9 cellular contexts compared by ENCODE assay signal in the genomic region with DNA sequence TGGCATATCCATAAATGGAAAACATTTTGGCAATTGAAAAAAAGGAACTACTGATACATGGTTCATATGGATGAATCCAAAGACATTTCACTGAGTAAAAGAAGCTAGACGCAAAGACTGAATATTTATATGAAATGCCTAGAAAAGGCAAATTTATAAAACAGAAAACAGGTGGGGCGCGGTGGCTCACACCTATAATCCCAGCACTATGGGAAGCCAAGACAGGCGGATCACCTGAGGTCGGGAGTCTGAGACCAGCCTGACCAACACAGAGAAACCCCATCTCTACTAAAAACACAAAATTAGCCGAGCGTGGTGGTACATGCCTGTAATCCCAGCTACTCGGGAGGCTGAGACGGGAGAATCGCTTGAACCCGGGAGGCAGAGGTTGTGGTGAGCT. TPM values are rescaled to one million over a fixed set of nuclear protein-coding genes. Genes with fewer than 3 reads are reported as not detected.
"Had no signal": no experiment of that assay in that cellular context is flagged by ENCODE, and none has a peak within 500 bp of the region (broad histone marks: within the 10 kb centered on the region; RNA-seq: fewer than 3 reads in every experiment).

No MANE protein-coding gene starts in this region.

RNA-seq across cellular contexts. Expression of gene HTR1E, which starts 9.5 kb away (rescaled TPM):
- total RNA-seq: OCI-LY7, PC-3, PC-9, Peyer's patch, Right ventricle myocardium superior, RPMI7951, SJCRH30, SJSA1, SK-MEL-5 had no signal
